Comparison of ENCODE assay signal across 8 cellular contexts in the genomic region with DNA sequence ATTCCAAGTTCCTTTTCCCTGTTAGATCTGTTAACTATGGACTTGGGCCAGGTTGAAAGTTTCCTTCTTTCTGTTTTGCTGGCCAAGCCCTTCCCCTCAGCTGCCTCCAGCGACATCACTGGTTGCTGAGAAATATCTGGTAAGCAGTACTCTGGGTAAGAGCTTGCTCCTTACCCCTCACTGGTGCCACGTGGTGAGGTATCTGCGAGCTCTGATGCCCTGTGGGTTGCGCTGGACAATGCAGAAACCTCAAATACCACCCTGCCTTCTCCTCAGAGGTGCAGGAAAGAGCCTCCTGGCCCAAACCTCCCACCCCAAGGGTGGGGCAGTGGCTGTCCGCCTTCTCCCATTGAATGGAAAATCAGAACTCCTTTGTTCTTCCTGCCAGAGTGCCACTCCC. TPM values are rescaled to one million over a fixed set of nuclear protein-coding genes. Genes with fewer than 3 reads are reported as not detected.
DNase-seq lines count a peak whose midpoint lies in the region; ATAC-seq and TF ChIP-seq lines count a peak whose summit lies in the region.

No MANE protein-coding gene starts in this region.

- DNase-seq in AG10803 (ENCODE audit: low read depth), result peak; percentile 56
- DNase-seq in RPMI7951 (ENCODE audit: low read depth), result peak; percentile 75
- peak; percentile 76 for DNase-seq in fibroblast of pulmonary artery (ENCODE audit: low read depth)
- no peak for DNase-seq in stimulated activated CD4-positive, alpha-beta T cell treated with anti-CD3 and anti-CD28 coated beads, Interleukin-12 subunit alpha, Interleukin-12 subunit beta, amount 100 ng/mL, for 4 hours
- no peak for DNase-seq in middle frontal gyrus (ENCODE audit: extremely low spot score, low spot score)
- DNase-seq in SW480 (ENCODE audit: low spot score), result no peak

- no peaks in the 10 kb centered on the region for H3K27me3 ChIP-seq in neutrophil

- TF ChIP-seq CTCF in AG10803 (conservative IDR thresholded peaks at IDR 0.05; ENCODE audit: low read length) (no peak), fibroblast of pulmonary artery (IDR thresholded peaks at IDR 0.05; ENCODE audit: low read length, missing control alignments) (no peak), neutrophil (IDR thresholded peaks at IDR 0.05) (no peak)

- peaks cover 70 to 72% of the 10 kb centered on the region in 2 experiments for H3K4me1 ChIP-seq in neutrophil (ENCODE audit: control insufficient read depth in 1 of 2, insufficient read depth in 1 of 2, low read depth in 1 of 2, low read length in 1 of 2)

- H3K4me3 ChIP-seq in AG10803 (ENCODE audit: low read length) (no peak overlapping the region), fibroblast of pulmonary artery (replicated peaks; ENCODE audit: low read depth, low read length) (no peak overlapping the region), neutrophil (ENCODE audit: low read depth in 1 of 2, low read length in 1 of 2) (no peak overlapping the region)

- peak overlapping the region; percentile 78 for H3K27ac ChIP-seq in neutrophil

- no peaks in the 10 kb centered on the region for H3K9me3 ChIP-seq in neutrophil

- peaks cover 6% of the 10 kb centered on the region for H3K36me3 ChIP-seq in neutrophil

- no peak for ATAC-seq in HG03095 (IDR thresholded peaks at IDR 0.05; ENCODE audit: unreplicated experiment)

RNA-seq across cellular contexts. Expression of a gene that starts 42.9 kb away (rescaled TPM):
- total RNA-seq in RPMI7951 (2014; rRNA removed; shearing (Covaris generic)), result 24.5 and 25.4 TPM in 2 replicates

RNA-seq across cellular contexts. Expression of a gene that starts 45.1 kb away (rescaled TPM):
- 42.4 and 52.0 TPM in 2 replicates for total RNA-seq in RPMI7951 (2014; rRNA removed; shearing (Covaris generic))

Comparison
In these comparisons a context has a peak if more than half of its experiments do, and no peak if none do; other contexts are left out.
1. DNase-seq: peak in AG10803 (single experiment), RPMI7951 (single experiment) and fibroblast of pulmonary artery (single experiment); none in stimulated activated CD4-positive, alpha-beta T cell treated with anti-CD3 and anti-CD28 coated beads, Interleukin-12 subunit alpha, Interleukin-12 subunit beta, amount 100 ng/mL, for 4 hours (single experiment), middle frontal gyrus (single experiment) and SW480 (single experiment).